10 cellular contexts compared by ENCODE assay signal in the genomic region with DNA sequence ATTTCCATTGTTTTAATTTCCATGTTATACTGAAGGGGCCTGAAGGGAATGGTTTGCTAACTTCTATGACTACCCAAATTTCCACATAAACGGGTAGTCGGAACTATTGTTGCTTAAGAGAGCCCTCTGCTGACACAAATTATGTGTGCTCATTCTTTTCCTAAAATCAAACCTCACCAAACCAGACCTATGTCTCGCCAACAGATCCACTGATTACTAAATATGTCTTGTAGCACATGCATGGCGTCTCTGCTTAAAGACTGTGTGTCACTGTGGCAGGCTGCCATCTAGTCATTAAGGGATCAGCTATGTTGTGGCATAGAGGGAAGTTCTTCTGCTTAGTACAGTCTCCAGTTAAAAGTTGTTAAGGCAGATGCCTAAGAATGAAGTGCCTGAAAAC. TPM values are rescaled to one million over a fixed set of nuclear protein-coding genes. Genes with fewer than 3 reads are reported as not detected.
DNase-seq lines count a peak whose midpoint lies in the region; ATAC-seq and TF ChIP-seq lines count a peak whose summit lies in the region.
"Had no signal": no experiment of that assay in that cellular context is flagged by ENCODE, and none has a peak within 500 bp of the region (broad histone marks: within the 10 kb centered on the region; RNA-seq: fewer than 3 reads in every experiment).

No MANE protein-coding gene starts in this region.

- no peak overlapping the region for H3K4me2 ChIP-seq in hepatocyte

- TF ChIP-seq CTCF in WTC11 (IDR thresholded peaks at IDR 0.05) (no peak), hepatocyte (IDR thresholded peaks at IDR 0.05; ENCODE audit: poor library complexity) (peak; percentile 74), thyroid gland (IDR thresholded peaks at IDR 0.05) (peak in 4 of 6 experiments; percentile 16 to 42 (median 25))

- no peaks in the 10 kb centered on the region for H4K20me1 ChIP-seq in hepatocyte (ENCODE audit: insufficient read depth, poor library complexity, severe bottlenecking)

- 33% methylated on average over 4 of the region's 4 CpGs for WGBS in hepatocyte (ENCODE audit: low lambda C conversion rate, missing lambda C conversion rate)
- 26 to 28% methylated on average over 4 of the region's 4 CpGs for WGBS in thyroid gland, 2 donors

- no peaks in the 10 kb centered on the region for H3K27me3 ChIP-seq in hepatocyte
- H3K27me3 ChIP-seq in thyroid gland, result no peaks in the 10 kb centered on the region

- no peaks in the 10 kb centered on the region for H3K36me3 Mint-ChIP-seq in WTC11

- no peaks in the 10 kb centered on the region for H3K9me3 ChIP-seq in hepatocyte (ENCODE audit: low read depth)
- H3K9me3 ChIP-seq in thyroid gland, result no peaks in the 10 kb centered on the region

- no peaks in the 10 kb centered on the region for H3K9me3 Mint-ChIP-seq in WTC11
- H3K9me3 Mint-ChIP-seq: dendritic cell treated with granulocyte-macrophage colony-stimulating factor and Interleukin-4, amounts not matched to agents 40 ng/mL and 50 ng/mL, for 4 days; stimulated activated naive CD8-positive, alpha-beta T cell treated with anti-CD3 and anti-CD28 coated beads, Interleukin-15, Interleukin-2, amounts not matched to agents 100 ng/mL and 50 ng/mL, for 24 hours had no signal

- TF ChIP-seq POLR2A in thyroid gland (IDR thresholded peaks at IDR 0.05), result no peak

- H3K9me2 ChIP-seq in hepatocyte (replicated peaks; ENCODE audit: insufficient read depth), result no peaks in the 10 kb centered on the region

- intact Hi-C loops in thyroid gland (cut with DNase I), result loop anchor here (10.0 kb wide), 1 partner anchor 123 kb away; no protein-coding TSS in a partner anchor

- no peaks in the 10 kb centered on the region for H3K27me3 Mint-ChIP-seq in WTC11 (ENCODE audit: low read depth)
- H3K27me3 Mint-ChIP-seq: dendritic cell treated with granulocyte-macrophage colony-stimulating factor and Interleukin-4, amounts not matched to agents 40 ng/mL and 50 ng/mL, for 4 days had no signal

- no peak overlapping the region for H3K4me3 Mint-ChIP-seq in WTC11
- H3K4me3 Mint-ChIP-seq: dendritic cell treated with granulocyte-macrophage colony-stimulating factor and Interleukin-4, amounts not matched to agents 40 ng/mL and 50 ng/mL, for 4 days; stimulated activated naive CD8-positive, alpha-beta T cell treated with anti-CD3 and anti-CD28 coated beads, Interleukin-15, Interleukin-2, amounts not matched to agents 100 ng/mL and 50 ng/mL, for 24 hours had no signal

- no peaks in the 10 kb centered on the region for H3K79me2 ChIP-seq in hepatocyte

- H2AFZ ChIP-seq in hepatocyte, result no peak overlapping the region

- no peak overlapping the region for H3K4me3 ChIP-seq in hepatocyte
- H3K4me3 ChIP-seq in thyroid gland (replicated peaks in 1 of 3), result no peak overlapping the region

- H3K36me3 ChIP-seq in hepatocyte (replicated peaks; ENCODE audit: insufficient read depth, low read depth) (no peaks in the 10 kb centered on the region), thyroid gland (no peaks in the 10 kb centered on the region)

- H3K4me1 ChIP-seq in hepatocyte (ENCODE audit: insufficient read depth) (peaks cover 11% of the 10 kb centered on the region), thyroid gland (peaks cover 0 to 8% of the 10 kb centered on the region in 2 donors)

- CTCF ChIA-PET in WTC11 (lab: Charles Lee), result interaction anchor here (1.0 to 4.4 kb wide), 2 partner anchors 86 to 119 kb away, joined by 4 to 48 read pairs; no protein-coding TSS in a partner anchor

- POLR2A ChIA-PET in WTC11 (lab: Charles Lee), result no interaction called here

- H3K27ac Mint-ChIP-seq in WTC11, result no peak overlapping the region
- H3K27ac Mint-ChIP-seq: dendritic cell treated with granulocyte-macrophage colony-stimulating factor and Interleukin-4, amounts not matched to agents 40 ng/mL and 50 ng/mL, for 4 days; stimulated activated naive CD8-positive, alpha-beta T cell treated with anti-CD3 and anti-CD28 coated beads, Interleukin-15, Interleukin-2, amounts not matched to agents 100 ng/mL and 50 ng/mL, for 24 hours had no signal

- peak; percentile 21 for DNase-seq in COR-L47 (lab: John Stamatoyannopoulos, UW)
- peak; percentile 0 for DNase-seq in KG1 (lab: John Stamatoyannopoulos, UW)
- DNase-seq in WTC11 (ENCODE audit: low spot score), result no peak
- peak; percentile 62 for DNase-seq in hepatocyte (ENCODE audit: low spot score)
- DNase-seq in thyroid gland, result peak in 1 of 2 donors; percentile 8
- no peak for DNase-seq in NK-92 treated with Interleukin-12 subunit alpha and Interleukin-12 subunit beta, amount 100 ng/mL, for 24 hours (lab: John Stamatoyannopoulos, UW)
- no peak for DNase-seq in activated CD4-positive, alpha-beta T cell treated with anti-CD3 and anti-CD28 coated beads, Interleukin-2, amount 50 U/mL, for 4 hours

- ATAC-seq in WTC11, result peak; percentile 23; the same call in 1 of the 2 replicates
- ATAC-seq in HG03460 (IDR thresholded peaks at IDR 0.05; ENCODE audit: unreplicated experiment), result no peak

- H3K27ac ChIP-seq in hepatocyte, result no peak overlapping the region
- H3K27ac ChIP-seq in thyroid gland, result no peak overlapping the region

- peaks cover 24% of the 10 kb centered on the region for H3K4me1 Mint-ChIP-seq in WTC11

TF ChIP-seq in WTC11, 78 proteins besides CTCF, POLR2A, EP300 and RAD21 (continues in another document):
- TF ChIP-seq GTF2I (CRISPR knock-in tag; conservative IDR thresholded peaks at IDR 0.05), result no peak
- TF ChIP-seq, protein P1, sequence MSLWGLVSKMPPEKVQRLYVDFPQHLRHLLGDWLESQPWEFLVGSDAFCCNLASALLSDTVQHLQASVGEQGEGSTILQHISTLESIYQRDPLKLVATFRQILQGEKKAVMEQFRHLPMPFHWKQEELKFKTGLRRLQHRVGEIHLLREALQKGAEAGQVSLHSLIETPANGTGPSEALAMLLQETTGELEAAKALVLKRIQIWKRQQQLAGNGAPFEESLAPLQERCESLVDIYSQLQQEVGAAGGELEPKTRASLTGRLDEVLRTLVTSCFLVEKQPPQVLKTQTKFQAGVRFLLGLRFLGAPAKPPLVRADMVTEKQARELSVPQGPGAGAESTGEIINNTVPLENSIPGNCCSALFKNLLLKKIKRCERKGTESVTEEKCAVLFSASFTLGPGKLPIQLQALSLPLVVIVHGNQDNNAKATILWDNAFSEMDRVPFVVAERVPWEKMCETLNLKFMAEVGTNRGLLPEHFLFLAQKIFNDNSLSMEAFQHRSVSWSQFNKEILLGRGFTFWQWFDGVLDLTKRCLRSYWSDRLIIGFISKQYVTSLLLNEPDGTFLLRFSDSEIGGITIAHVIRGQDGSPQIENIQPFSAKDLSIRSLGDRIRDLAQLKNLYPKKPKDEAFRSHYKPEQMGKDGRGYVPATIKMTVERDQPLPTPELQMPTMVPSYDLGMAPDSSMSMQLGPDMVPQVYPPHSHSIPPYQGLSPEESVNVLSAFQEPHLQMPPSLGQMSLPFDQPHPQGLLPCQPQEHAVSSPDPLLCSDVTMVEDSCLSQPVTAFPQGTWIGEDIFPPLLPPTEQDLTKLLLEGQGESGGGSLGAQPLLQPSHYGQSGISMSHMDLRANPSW (CRISPR knock-in tag; conservative IDR thresholded peaks at IDR 0.05; ENCODE audit: low read depth), result no peak
- TF ChIP-seq ZNF396 (CRISPR knock-in tag; IDR thresholded peaks at IDR 0.05; ENCODE audit: borderline replicate concordance), result no peak
- TF ChIP-seq SMAD4 (CRISPR knock-in tag; IDR thresholded peaks at IDR 0.05), result no peak
- TF ChIP-seq SOX15 (CRISPR knock-in tag; IDR thresholded peaks at IDR 0.05), result no peak
- no peak for TF ChIP-seq TEAD1 (CRISPR knock-in tag; IDR thresholded peaks at IDR 0.05)
- TF ChIP-seq RORB (CRISPR knock-in tag; IDR thresholded peaks at IDR 0.05), result no peak
- no peak for TF ChIP-seq NR2C2 (CRISPR knock-in tag; IDR thresholded peaks at IDR 0.05)
- TF ChIP-seq CBFB (CRISPR knock-in tag; IDR thresholded peaks at IDR 0.05; ENCODE audit: low read depth), result no peak
- TF ChIP-seq ZNF121 (CRISPR knock-in tag; IDR thresholded peaks at IDR 0.05), result no peak
- TF ChIP-seq, protein P2, sequence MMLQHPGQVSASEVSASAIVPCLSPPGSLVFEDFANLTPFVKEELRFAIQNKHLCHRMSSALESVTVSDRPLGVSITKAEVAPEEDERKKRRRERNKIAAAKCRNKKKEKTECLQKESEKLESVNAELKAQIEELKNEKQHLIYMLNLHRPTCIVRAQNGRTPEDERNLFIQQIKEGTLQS (CRISPR knock-in tag; conservative IDR thresholded peaks at IDR 0.05), result no peak
- no peak for TF ChIP-seq ATF1 (CRISPR knock-in tag; IDR thresholded peaks at IDR 0.05)
- no peak for TF ChIP-seq HMGA2 (CRISPR knock-in tag; IDR thresholded peaks at IDR 0.05)
- TF ChIP-seq, protein P3, sequence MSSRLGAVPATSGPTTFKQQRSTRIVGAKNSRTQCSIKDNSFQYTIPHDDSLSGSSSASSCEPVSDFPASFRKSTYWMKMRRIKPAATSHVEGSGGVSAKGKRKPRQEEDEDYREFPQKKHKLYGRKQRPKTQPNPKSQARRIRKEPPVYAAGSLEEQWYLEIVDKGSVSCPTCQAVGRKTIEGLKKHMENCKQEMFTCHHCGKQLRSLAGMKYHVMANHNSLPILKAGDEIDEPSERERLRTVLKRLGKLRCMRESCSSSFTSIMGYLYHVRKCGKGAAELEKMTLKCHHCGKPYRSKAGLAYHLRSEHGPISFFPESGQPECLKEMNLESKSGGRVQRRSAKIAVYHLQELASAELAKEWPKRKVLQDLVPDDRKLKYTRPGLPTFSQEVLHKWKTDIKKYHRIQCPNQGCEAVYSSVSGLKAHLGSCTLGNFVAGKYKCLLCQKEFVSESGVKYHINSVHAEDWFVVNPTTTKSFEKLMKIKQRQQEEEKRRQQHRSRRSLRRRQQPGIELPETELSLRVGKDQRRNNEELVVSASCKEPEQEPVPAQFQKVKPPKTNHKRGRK (CRISPR knock-in tag; IDR thresholded peaks at IDR 0.05; ENCODE audit: borderline replicate concordance), result no peak

RNA-seq across cellular contexts. Expression of a gene that starts 25.1 kb away (rescaled TPM):
- total RNA-seq in WTC11 (2021) (17.1 to 21.0 TPM (median 19.9 TPM) in 3 replicates), hepatocyte (14.3 and 16.5 TPM in 2 replicates), thyroid gland (10 to 100 TPM; 32.9 to 70.2 (median 48.8) TPM)
- polyA plus RNA-seq in hepatocyte, result 10.8 and 18.6 TPM in 2 replicates

RNA-seq across cellular contexts. Expression of a gene that starts 32.6 kb away (rescaled TPM):
- total RNA-seq in WTC11 (2021), result not detected in 3 replicates
- total RNA-seq in hepatocyte, result 0.07 and 0.08 TPM in 2 replicates
- polyA plus RNA-seq in hepatocyte, result not detected in 2 replicates
- 1 to 10 TPM; 1.3 to 8.0 (median 3.4) TPM for total RNA-seq in thyroid gland

Comparison
In these comparisons a context has a peak if more than half of its experiments do, and no peak if none do; other contexts are left out.
1. DNase-seq: peak in COR-L47 (single experiment), KG1 (single experiment) and hepatocyte (single experiment); none in WTC11 (single experiment), NK-92 treated with Interleukin-12 subunit alpha and Interleukin-12 subunit beta, amount 100 ng/mL, for 24 hours (single experiment) and activated CD4-positive, alpha-beta T cell treated with anti-CD3 and anti-CD28 coated beads, Interleukin-2, amount 50 U/mL, for 4 hours (0 of 2).